8 cellular contexts compared by ENCODE assay signal in genomic region chr15:92886229-92886628, GRCh38. TPM values are rescaled to one million over a fixed set of nuclear protein-coding genes. Genes with fewer than 3 reads are reported as not detected.
DNase-seq lines count a peak whose midpoint lies in the region; ATAC-seq and TF ChIP-seq lines count a peak whose summit lies in the region.

No MANE protein-coding gene starts in this region.

- TF ChIP-seq CTCF in AG04450 (IDR thresholded peaks at IDR 0.05; ENCODE audit: low read depth, low read length) (no peak), RWPE1 (conservative IDR thresholded peaks at IDR 0.05; ENCODE audit: low read depth) (no peak)

- H3K4me2 ChIP-seq in Karpas-422 (ENCODE audit: low read depth, low read length, poor library complexity, severe bottlenecking): peak overlapping the region; percentile 86

- peaks cover 0 to 11% (median 0%) of the 10 kb centered on the region in 11 donors for H3K9me3 Mint-ChIP-seq in naive thymus-derived CD4-positive, alpha-beta T cell

- H3K27ac ChIP-seq in AG04450 (ENCODE audit: low read depth, low read length) (no peak overlapping the region), Karpas-422 (ENCODE audit: low read length) (peak overlapping the region; percentile 89; the same call in 1 of the 2 replicates), RWPE1 (no peak overlapping the region)
- H3K27ac ChIP-seq in naive thymus-derived CD4-positive, alpha-beta T cell (ENCODE audit: low read depth, low read length): peak overlapping the region; percentile 100

- CTCF ChIA-PET in AG04450 (lab: Charles Lee): interaction anchor here (0.5 to 1.3 kb wide), 3 partner anchors 9 to 77 kb away, joined by 3 read pairs; no protein-coding TSS in a partner anchor
- CTCF ChIA-PET in naive thymus-derived CD4-positive, alpha-beta T cell (lab: Charles Lee): interaction anchor here (1.0 kb wide), 1 partner anchor 14 kb away, joined by 3 read pairs; the partner anchor contains the start of gene CHD2
- CTCF ChIA-PET in RWPE1 (lab: Yijun Ruan, JAX): no interaction called here

- DNase-seq in AG04450 (ENCODE audit: low read depth, low spot score): no peak
- peak; percentile 38 for DNase-seq in Karpas-422
- peak; percentile 28 for DNase-seq in cerebellar cortex (ENCODE audit: low spot score)
- DNase-seq in naive thymus-derived CD4-positive, alpha-beta T cell: peak in 1 of 9 donors; percentile 19
- no peak for DNase-seq in NCI-H510A treated with DMSO at 0.1 percent for 48 hours (lab: John Stamatoyannopoulos, UW)
- DNase-seq in nucleus accumbens (lab: John Stamatoyannopoulos, UW): no peak
- no peak for DNase-seq in effector CD4-positive, alpha-beta T cell
- DNase-seq in RWPE1 (ENCODE audit: low spot score): no peak

- peak overlapping the region; percentile 76 to 99 (median 90) for H3K27ac Mint-ChIP-seq in naive thymus-derived CD4-positive, alpha-beta T cell

- peaks cover 9% of the 10 kb centered on the region; the same call in 1 of the 2 replicates for H4K20me1 ChIP-seq in Karpas-422 (ENCODE audit: insufficient read depth, low read depth, low read length)

- H3K9me3 ChIP-seq in AG04450 (ENCODE audit: control insufficient read depth, insufficient read depth, low read length) (no peaks in the 10 kb centered on the region; the same call in 1 of the 2 replicates), Karpas-422 (ENCODE audit: low read length) (no peaks in the 10 kb centered on the region)
- H3K9me3 ChIP-seq in naive thymus-derived CD4-positive, alpha-beta T cell (ENCODE audit: control insufficient read depth in 2 of 3, low read length in 3 of 3): no peaks in the 10 kb centered on the region

- intact Hi-C loops in naive thymus-derived CD4-positive, alpha-beta T cell (cut with micrococcal nuclease): no loop called here

- H3K4me3 ChIP-seq in AG04450 (ENCODE audit: low read depth, low read length): peak overlapping the region; percentile 81; the same call in 1 of the 2 replicates
- no peak overlapping the region for H3K4me3 ChIP-seq in Karpas-422 (ENCODE audit: low read length)
- H3K4me3 ChIP-seq in naive thymus-derived CD4-positive, alpha-beta T cell (ENCODE audit: low read length): peak overlapping the region; percentile 78

- peaks cover 71% of the 10 kb centered on the region for H3K36me3 ChIP-seq in Karpas-422 (ENCODE audit: insufficient read depth, low read length)
- peaks cover 13 to 39% (median 30%) of the 10 kb centered on the region in 3 experiments for H3K36me3 ChIP-seq in naive thymus-derived CD4-positive, alpha-beta T cell (ENCODE audit: control insufficient read depth in 2 of 3, insufficient read depth in 3 of 3, low read length in 3 of 3)

- peaks cover 0 to 2% (median 0%) of the 10 kb centered on the region in 5 donors for H3K27me3 Mint-ChIP-seq in naive thymus-derived CD4-positive, alpha-beta T cell

- peaks cover 11 to 58% (median 51%) of the 10 kb centered on the region in 5 donors for H3K36me3 Mint-ChIP-seq in naive thymus-derived CD4-positive, alpha-beta T cell

- no peak overlapping the region for H2AFZ ChIP-seq in Karpas-422 (ENCODE audit: low read length)

- peaks cover 82% of the 10 kb centered on the region for H3K79me2 ChIP-seq in Karpas-422 (ENCODE audit: low read length)

- peaks cover 33% of the 10 kb centered on the region for H3K4me1 ChIP-seq in Karpas-422 (ENCODE audit: low read length)
- peaks cover 47 to 50% of the 10 kb centered on the region in 2 donors for H3K4me1 ChIP-seq in naive thymus-derived CD4-positive, alpha-beta T cell (ENCODE audit: control insufficient read depth in 2 of 2, insufficient read depth in 2 of 2, low read length in 2 of 2)

- POLR2A ChIA-PET in AG04450 (lab: Yijun Ruan, JAX): interaction anchor here (1.3 kb wide), 1 partner anchor 77 kb away, joined by 4 read pairs; no protein-coding TSS in a partner anchor
- POLR2A ChIA-PET in naive thymus-derived CD4-positive, alpha-beta T cell (lab: Charles Lee): interaction anchor here (1.2 to 20.7 kb wide), 13 partner anchors 8 to 77 kb away, joined by 3 to 762 read pairs (median 216); partner anchors contain the start of gene CHD2
- POLR2A ChIA-PET in RWPE1 (lab: Yijun Ruan, JAX; ENCODE audit: low non-redundant PET): interaction anchor here (0.9 kb wide), 1 partner anchor 78 kb away, joined by 3 read pairs; no protein-coding TSS in a partner anchor

- H3K9ac ChIP-seq in Karpas-422 (ENCODE audit: low read length): no peak overlapping the region

- no peaks in the 10 kb centered on the region for H3K9me2 ChIP-seq in Karpas-422 (replicated peaks; ENCODE audit: insufficient read depth, low read length)

- H3K4me3 Mint-ChIP-seq in naive thymus-derived CD4-positive, alpha-beta T cell: peak overlapping the region; percentile 63 to 100 (median 90)

- H3K4me1 Mint-ChIP-seq in naive thymus-derived CD4-positive, alpha-beta T cell: peaks cover 44 to 71% (median 54%) of the 10 kb centered on the region in 7 donors

- no peak for ATAC-seq in naive thymus-derived CD4-positive, alpha-beta T cell

- no peaks in the 10 kb centered on the region for H3K27me3 ChIP-seq in AG04450 (ENCODE audit: control insufficient read depth, insufficient read depth, low read length)
- H3K27me3 ChIP-seq in Karpas-422 (ENCODE audit: low read length): no peaks in the 10 kb centered on the region
- no peaks in the 10 kb centered on the region for H3K27me3 ChIP-seq in naive thymus-derived CD4-positive, alpha-beta T cell (ENCODE audit: control insufficient read depth in 2 of 2, insufficient read depth in 2 of 2, low read length in 2 of 2)

RNA-seq across cellular contexts. Expression of gene CHD2, which starts 13.9 kb away (rescaled TPM):
- polyA plus RNA-seq in AG04450 (2011; rRNA removed): 62.6 and 74.8 TPM in 2 replicates
- polyA minus RNA-seq in AG04450 (2011; rRNA and poly(A)+ RNA removed): 163 and 178 TPM in 2 replicates
- 22.1 and 37.3 TPM in 2 replicates for total RNA-seq in Karpas-422 (2014; rRNA removed; shearing (Covaris generic); ENCODE audit: low replicate concordance)
- total RNA-seq in naive thymus-derived CD4-positive, alpha-beta T cell: 100 to 1,000 TPM; 144 to 492 (median 393) TPM
- 100 to 1,000 TPM in 1 of 2 donors, 10 to 100 TPM in 1; 70.0 to 103 TPM for polyA plus RNA-seq in naive thymus-derived CD4-positive, alpha-beta T cell

Comparison
In these comparisons a context has a peak if more than half of its experiments do, and no peak if none do; other contexts are left out.
1. DNase-seq: peak in Karpas-422 (single experiment) and cerebellar cortex (single experiment); none in AG04450 (single experiment), NCI-H510A treated with DMSO at 0.1 percent for 48 hours (single experiment), nucleus accumbens (0 of 56), effector CD4-positive, alpha-beta T cell (single experiment) and RWPE1 (single experiment).
2. H3K27ac ChIP-seq: peak in Karpas-422 (single experiment) and naive thymus-derived CD4-positive, alpha-beta T cell (single experiment); none in AG04450 (single experiment) and RWPE1 (single experiment).